1 cellular context compared by ENCODE assay signal in the genomic region with DNA sequence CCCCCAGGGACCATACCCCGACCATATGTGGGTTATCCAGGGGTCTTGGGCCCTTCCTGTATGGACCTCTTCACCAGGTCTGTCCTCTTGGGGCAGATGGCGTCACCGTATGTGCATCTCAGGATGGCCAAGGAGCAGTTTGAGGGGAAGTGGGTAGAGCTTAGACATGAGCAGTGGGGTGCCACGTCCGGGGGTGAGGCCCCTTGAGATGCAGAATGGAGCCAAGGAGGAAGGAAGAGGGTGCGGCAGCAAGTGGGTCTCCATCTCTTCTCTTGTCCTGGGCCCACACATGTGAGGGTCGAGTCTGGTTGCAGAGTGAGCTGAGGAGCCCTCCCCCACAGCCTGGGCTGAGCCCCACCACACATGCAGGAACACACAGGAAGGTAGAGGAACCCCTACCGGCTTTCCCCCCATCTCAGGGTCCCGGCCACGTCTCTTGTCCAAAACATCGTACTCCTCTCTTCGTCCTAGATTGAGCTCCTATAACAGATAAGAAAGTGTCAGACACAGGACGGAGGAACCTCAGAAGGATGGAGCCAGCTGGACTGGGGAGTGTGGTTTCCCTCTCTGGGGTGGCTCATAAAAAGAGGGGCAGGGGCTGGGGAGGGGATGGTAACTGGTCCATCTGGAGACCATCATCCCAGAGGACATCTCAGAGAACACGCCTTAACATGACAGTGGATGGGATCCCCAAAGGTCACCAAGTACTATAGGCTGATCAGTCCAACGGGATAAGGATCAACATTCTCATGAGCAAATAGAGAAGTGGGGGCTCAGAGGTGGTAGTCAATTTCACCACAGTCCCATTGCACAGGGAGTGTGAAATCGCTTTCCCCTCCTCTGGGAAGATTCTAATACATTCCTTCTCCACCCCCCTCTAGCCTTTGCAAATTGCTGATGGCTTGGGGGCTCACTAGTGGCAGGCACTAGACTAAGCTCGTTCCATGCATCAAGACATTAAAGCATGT.
TF ChIP-seq lines count a peak whose summit lies in the region.

No MANE protein-coding gene starts in this region.

TF ChIP-seq in GM23338, 12 proteins besides CTCF, POLR2A, EP300 and RAD21:
- no peak for TF ChIP-seq EZH2 (IDR thresholded peaks at IDR 0.05; ENCODE audit: low read depth, unreplicated experiment)
- no peak for TF ChIP-seq EZH2phosphoT487 (IDR thresholded peaks at IDR 0.05; ENCODE audit: unreplicated experiment)
- TF ChIP-seq, protein P1, sequence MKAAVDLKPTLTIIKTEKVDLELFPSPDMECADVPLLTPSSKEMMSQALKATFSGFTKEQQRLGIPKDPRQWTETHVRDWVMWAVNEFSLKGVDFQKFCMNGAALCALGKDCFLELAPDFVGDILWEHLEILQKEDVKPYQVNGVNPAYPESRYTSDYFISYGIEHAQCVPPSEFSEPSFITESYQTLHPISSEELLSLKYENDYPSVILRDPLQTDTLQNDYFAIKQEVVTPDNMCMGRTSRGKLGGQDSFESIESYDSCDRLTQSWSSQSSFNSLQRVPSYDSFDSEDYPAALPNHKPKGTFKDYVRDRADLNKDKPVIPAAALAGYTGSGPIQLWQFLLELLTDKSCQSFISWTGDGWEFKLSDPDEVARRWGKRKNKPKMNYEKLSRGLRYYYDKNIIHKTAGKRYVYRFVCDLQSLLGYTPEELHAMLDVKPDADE (IDR thresholded peaks at IDR 0.05): no peak
- TF ChIP-seq ZNF114 (CRISPR knock-in tag; IDR thresholded peaks at IDR 0.05): no peak
- no peak for TF ChIP-seq ZNF331 (CRISPR knock-in tag; IDR thresholded peaks at IDR 0.05; ENCODE audit: low read depth)
- no peak for TF ChIP-seq JUNB (IDR thresholded peaks at IDR 0.05; ENCODE audit: unreplicated experiment)
- no peak for TF ChIP-seq STAT1 (IDR thresholded peaks at IDR 0.05; ENCODE audit: unreplicated experiment)
- no peak for TF ChIP-seq NANOG (IDR thresholded peaks at IDR 0.05; ENCODE audit: borderline replicate concordance)
- no peak for TF ChIP-seq CREB1 (CRISPR knock-in tag; IDR thresholded peaks at IDR 0.05; ENCODE audit: low read depth)
- TF ChIP-seq, protein P2, sequence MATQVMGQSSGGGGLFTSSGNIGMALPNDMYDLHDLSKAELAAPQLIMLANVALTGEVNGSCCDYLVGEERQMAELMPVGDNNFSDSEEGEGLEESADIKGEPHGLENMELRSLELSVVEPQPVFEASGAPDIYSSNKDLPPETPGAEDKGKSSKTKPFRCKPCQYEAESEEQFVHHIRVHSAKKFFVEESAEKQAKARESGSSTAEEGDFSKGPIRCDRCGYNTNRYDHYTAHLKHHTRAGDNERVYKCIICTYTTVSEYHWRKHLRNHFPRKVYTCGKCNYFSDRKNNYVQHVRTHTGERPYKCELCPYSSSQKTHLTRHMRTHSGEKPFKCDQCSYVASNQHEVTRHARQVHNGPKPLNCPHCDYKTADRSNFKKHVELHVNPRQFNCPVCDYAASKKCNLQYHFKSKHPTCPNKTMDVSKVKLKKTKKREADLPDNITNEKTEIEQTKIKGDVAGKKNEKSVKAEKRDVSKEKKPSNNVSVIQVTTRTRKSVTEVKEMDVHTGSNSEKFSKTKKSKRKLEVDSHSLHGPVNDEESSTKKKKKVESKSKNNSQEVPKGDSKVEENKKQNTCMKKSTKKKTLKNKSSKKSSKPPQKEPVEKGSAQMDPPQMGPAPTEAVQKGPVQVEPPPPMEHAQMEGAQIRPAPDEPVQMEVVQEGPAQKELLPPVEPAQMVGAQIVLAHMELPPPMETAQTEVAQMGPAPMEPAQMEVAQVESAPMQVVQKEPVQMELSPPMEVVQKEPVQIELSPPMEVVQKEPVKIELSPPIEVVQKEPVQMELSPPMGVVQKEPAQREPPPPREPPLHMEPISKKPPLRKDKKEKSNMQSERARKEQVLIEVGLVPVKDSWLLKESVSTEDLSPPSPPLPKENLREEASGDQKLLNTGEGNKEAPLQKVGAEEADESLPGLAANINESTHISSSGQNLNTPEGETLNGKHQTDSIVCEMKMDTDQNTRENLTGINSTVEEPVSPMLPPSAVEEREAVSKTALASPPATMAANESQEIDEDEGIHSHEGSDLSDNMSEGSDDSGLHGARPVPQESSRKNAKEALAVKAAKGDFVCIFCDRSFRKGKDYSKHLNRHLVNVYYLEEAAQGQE (IDR thresholded peaks at IDR 0.05; ENCODE audit: unreplicated experiment): no peak
